In the genomic region with DNA sequence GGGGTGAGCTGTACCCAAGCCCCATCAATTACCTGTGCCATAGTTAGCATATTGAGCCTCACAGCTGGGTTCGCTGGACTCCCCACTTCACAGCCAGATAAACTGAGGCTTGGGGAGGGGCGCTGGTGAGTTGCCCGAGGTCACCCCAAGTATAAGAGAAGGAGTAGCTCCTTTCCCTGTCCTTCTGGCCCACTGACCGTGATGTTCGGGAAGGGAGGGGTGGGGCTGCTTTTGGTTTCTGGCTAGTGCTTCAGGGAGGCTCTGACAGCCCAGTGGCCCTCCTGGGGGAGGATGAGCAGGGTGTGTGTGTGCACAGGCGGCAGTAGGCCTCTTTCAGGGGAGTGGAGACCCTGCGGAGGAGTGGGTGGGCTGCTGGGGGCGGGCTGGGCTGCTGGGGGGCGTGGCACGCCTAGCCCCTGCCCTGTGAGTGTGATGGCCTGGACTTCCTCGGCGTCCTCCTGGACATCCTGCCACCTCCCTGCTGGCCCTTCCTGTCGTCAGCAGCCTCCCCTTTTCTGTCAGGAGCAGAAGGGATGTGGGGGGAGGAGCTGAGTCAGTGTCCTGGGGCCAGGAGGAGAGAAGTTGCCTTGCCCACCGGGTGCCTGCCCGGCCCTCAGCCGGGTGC, we compare ENCODE assay signal across 8 cellular contexts. TPM values are rescaled to one million over a fixed set of nuclear protein-coding genes. Genes with fewer than 3 reads are reported as not detected.
A peak's percentile ranks its signal among the peaks of the same experiment; 100 is the strongest.
DNase-seq lines count a peak whose midpoint lies in the region; TF ChIP-seq lines count a peak whose summit lies in the region.

No MANE protein-coding gene starts in this region.

- 4 to 11% (median 8%) methylated on average over 11 to 16 of the region's 16 CpGs for WGBS in stomach, 5 donors

- no peaks in the 10 kb centered on the region for H3K9me3 ChIP-seq in stomach

- peak overlapping the region; percentile 59 for H3K27ac Mint-ChIP-seq in activated naive CD4-positive, alpha-beta T cell treated with anti-CD3 and anti-CD28 coated beads for 36 hours

- no peak for TF ChIP-seq EP300 in stomach (IDR thresholded peaks at IDR 0.05)

- no peaks in the 10 kb centered on the region for H3K9me3 Mint-ChIP-seq in activated naive CD4-positive, alpha-beta T cell treated with anti-CD3 and anti-CD28 coated beads for 36 hours

- H3K27ac ChIP-seq in angular gyrus (ENCODE audit: low read depth, low read length) (peak overlapping the region; percentile 31), stomach (peak overlapping the region; percentile 84 to 97 (median 95))

- no peaks in the 10 kb centered on the region for H3K27me3 ChIP-seq in stomach

- no peak for TF ChIP-seq POLR2A in stomach (IDR thresholded peaks at IDR 0.05)

- intact Hi-C loops in activated naive CD4-positive, alpha-beta T cell treated with anti-CD3 and anti-CD28 coated beads for 36 hours (cut with micrococcal nuclease): loop anchor here (2.0 kb wide), 1 partner anchor 60 kb away; the partner anchor contains the start of gene NOL12
- intact Hi-C loops in stomach (cut with DNase I; ENCODE audit: low total_unique reads): no loop called here

- H3K4me1 ChIP-seq in stomach: peaks cover 81 to 87% (median 84%) of the 10 kb centered on the region in 4 donors

- no peak for TF ChIP-seq CTCF in stomach (IDR thresholded peaks at IDR 0.05)

- no peaks in the 10 kb centered on the region for H3K27me3 Mint-ChIP-seq in activated naive CD4-positive, alpha-beta T cell treated with anti-CD3 and anti-CD28 coated beads for 36 hours (ENCODE audit: low read depth)

- H3K4me3 ChIP-seq in stomach: peak overlapping the region; percentile 66 to 95 (median 84)

- peak overlapping the region; percentile 78 for H3K4me3 Mint-ChIP-seq in activated naive CD4-positive, alpha-beta T cell treated with anti-CD3 and anti-CD28 coated beads for 36 hours

- H3K36me3 ChIP-seq in stomach: peaks cover 0 to 6% (median 0%) of the 10 kb centered on the region in 4 donors

- DNase-seq in activated naive CD4-positive, alpha-beta T cell treated with anti-CD3 and anti-CD28 coated beads for 36 hours: no peak
- no peak for DNase-seq in activated naive CD4-positive, alpha-beta T cell treated with anti-CD3 and anti-CD28 coated beads, Interleukin-2, amount 50 U/mL, for 16 hours
- DNase-seq in iris pigment epithelial cell (ENCODE audit: low read depth): peak; percentile 28
- no peak for DNase-seq in stomach
- no peak for DNase-seq in germinal center (ENCODE audit: low spot score)
- DNase-seq in stimulated activated naive CD4-positive, alpha-beta T cell treated with Interleukin-2 at 50 U/mL for 16 hours (lab: John Stamatoyannopoulos, UW): no peak
- no peak for DNase-seq in SHP77 (lab: John Stamatoyannopoulos, UW)

- CTCF ChIA-PET in activated naive CD4-positive, alpha-beta T cell treated with anti-CD3 and anti-CD28 coated beads for 36 hours (lab: Charles Lee): no interaction called here

- H3K36me3 Mint-ChIP-seq in activated naive CD4-positive, alpha-beta T cell treated with anti-CD3 and anti-CD28 coated beads for 36 hours (ENCODE audit: low read depth): no peaks in the 10 kb centered on the region

- peaks cover 14% of the 10 kb centered on the region for H3K4me1 Mint-ChIP-seq in activated naive CD4-positive, alpha-beta T cell treated with anti-CD3 and anti-CD28 coated beads for 36 hours (ENCODE audit: low read depth)

RNA-seq across cellular contexts. Expression of gene TRIOBP, which starts 50.4 kb away (rescaled TPM):
- 10 to 100 TPM; 17.5 to 18.8 TPM for total RNA-seq in activated naive CD4-positive, alpha-beta T cell treated with anti-CD3 and anti-CD28 coated beads for 36 hours
- 100 to 1,000 TPM in 2 of 5 donors, 10 to 100 TPM in 3; 70.0 to 355 (median 90.6) TPM for total RNA-seq in stomach
- 10 to 100 TPM; 30.6 to 87.8 (median 70.2) TPM for polyA plus RNA-seq in stomach
